In genomic region chr3:120743556-120744195, GRCh38 we compare ENCODE assay signal across 9 cellular contexts. TPM values are rescaled to one million over a fixed set of nuclear protein-coding genes. Genes with fewer than 3 reads are reported as not detected.
DNase-seq lines count a peak whose midpoint lies in the region; ATAC-seq and TF ChIP-seq lines count a peak whose summit lies in the region.
"Had no signal": no experiment of that assay in that cellular context is flagged by ENCODE, and none has a peak within 500 bp of the region (broad histone marks: within the 10 kb centered on the region; RNA-seq: fewer than 3 reads in every experiment).

No MANE protein-coding gene starts in this region.

- H3K27ac Mint-ChIP-seq in glutamatergic neuron (ENCODE audit: unreplicated experiment) = peak overlapping the region; percentile 88

- peak overlapping the region; percentile 84 for H3K4me3 ChIP-seq in WI38 (ENCODE audit: low read depth, low read length)
- H3K4me3 ChIP-seq in smooth muscle cell = peak overlapping the region; percentile 84

- CTCF ChIA-PET in GM10248 (lab: Yijun Ruan, JAX) = interaction anchor here (0.9 to 2.0 kb wide), 7 partner anchors 10 to 148 kb away, joined by 3 to 7 read pairs (median 4); partner anchors contain the start of gene NDUFB4

- peaks cover 11% of the 10 kb centered on the region for H3K4me1 ChIP-seq in smooth muscle cell (ENCODE audit: low read depth)

- peaks cover 6% of the 10 kb centered on the region for H3K9me3 Mint-ChIP-seq in glutamatergic neuron (ENCODE audit: unreplicated experiment)

- H3K4me3 Mint-ChIP-seq in glutamatergic neuron (ENCODE audit: unreplicated experiment) = peak overlapping the region; percentile 87

- TF ChIP-seq CTCF in WI38 (IDR thresholded peaks at IDR 0.05; ENCODE audit: low read depth, low read length) = no peak
- TF ChIP-seq CTCF in glutamatergic neuron (IDR thresholded peaks at IDR 0.05; ENCODE audit: partially characterized antibody, unreplicated experiment) = no peak
- no peak for TF ChIP-seq CTCF in smooth muscle cell (IDR thresholded peaks at IDR 0.05; ENCODE audit: borderline replicate concordance, insufficient read depth, poor library complexity, severe bottlenecking)
- no peak for TF ChIP-seq CTCF in GM10248 (IDR thresholded peaks at IDR 0.05; ENCODE audit: control extremely low read depth, extremely low read depth, low read depth, missing control alignments)

- 37% methylated on average over 6 of the region's 6 CpGs for WGBS in smooth muscle cell (ENCODE audit: low lambda C conversion rate)

- H3K36me3 Mint-ChIP-seq in glutamatergic neuron (ENCODE audit: unreplicated experiment) = no peaks in the 10 kb centered on the region

- peak overlapping the region; percentile 99 for H3K27ac ChIP-seq in smooth muscle cell (ENCODE audit: low read depth)

- peaks cover 20% of the 10 kb centered on the region for H3K4me1 Mint-ChIP-seq in glutamatergic neuron (ENCODE audit: low read depth, unreplicated experiment)

- no peak overlapping the region for H2AFZ ChIP-seq in smooth muscle cell (ENCODE audit: low read depth)

- peak overlapping the region; percentile 89 for H3K9ac ChIP-seq in smooth muscle cell (ENCODE audit: low read depth)

- H3K79me2 ChIP-seq in smooth muscle cell (ENCODE audit: low read depth) = peaks cover 65% of the 10 kb centered on the region

- POLR2A ChIA-PET in GM10248 (lab: Yijun Ruan, JAX) = no interaction called here

- peak; percentile 45 for DNase-seq in NCI-H82 (lab: John Stamatoyannopoulos, UW)
- DNase-seq in NCI-H82 treated with DMSO at 0.1 percent for 48 hours (lab: John Stamatoyannopoulos, UW; ENCODE audit: unreplicated experiment) = no peak
- no peak for DNase-seq in glutamatergic neuron
- DNase-seq in smooth muscle cell (lab: John Stamatoyannopoulos, UW; ENCODE audit: unreplicated experiment) = no peak
- DNase-seq in GM10248 (ENCODE audit: extremely low spot score) = no peak
- no peak for DNase-seq in activated CD4-positive, alpha-beta T cell treated with anti-CD3 and anti-CD28 coated beads for 48 hours
- DNase-seq: KBM-7 had no signal

- H3K36me3 ChIP-seq in smooth muscle cell (ENCODE audit: low read depth) = no peaks in the 10 kb centered on the region

- H4K20me1 ChIP-seq in smooth muscle cell (ENCODE audit: low read depth) = no peaks in the 10 kb centered on the region

- no peaks in the 10 kb centered on the region for H3F3A ChIP-seq in smooth muscle cell (ENCODE audit: low read depth)

- no peaks in the 10 kb centered on the region for H3K9me3 ChIP-seq in smooth muscle cell (replicated peaks; ENCODE audit: low read depth)

- no peaks in the 10 kb centered on the region for H3K27me3 ChIP-seq in smooth muscle cell (ENCODE audit: low read depth)

- no peak for ATAC-seq in GM18511 (IDR thresholded peaks at IDR 0.05; ENCODE audit: unreplicated experiment)

- H3K27me3 Mint-ChIP-seq in glutamatergic neuron (ENCODE audit: unreplicated experiment) = peaks cover 8% of the 10 kb centered on the region

- peak overlapping the region; percentile 84 for H3K4me2 ChIP-seq in smooth muscle cell

RNA-seq across cellular contexts. Expression of gene GTF2E1, which starts 1.1 kb away (rescaled TPM):
- total RNA-seq in glutamatergic neuron (ENCODE audit: unreplicated experiment) (40.5 TPM), smooth muscle cell (17.6 and 18.8 TPM in 2 replicates)
- 15.8 and 17.0 TPM in 2 replicates for polyA plus RNA-seq in smooth muscle cell

RNA-seq across cellular contexts. Expression of gene RABL3, which starts 1.4 kb away (rescaled TPM):
- total RNA-seq in glutamatergic neuron (ENCODE audit: unreplicated experiment) = 12.6 TPM
- 29.3 and 33.5 TPM in 2 replicates for total RNA-seq in smooth muscle cell
- 27.0 and 29.5 TPM in 2 replicates for polyA plus RNA-seq in smooth muscle cell
